Comparison of ENCODE assay signal across 12 cellular contexts in genomic region chr9:124309665-124310064, GRCh38. TPM values are rescaled to one million over a fixed set of nuclear protein-coding genes. Genes with fewer than 3 reads are reported as not detected.
A peak's percentile ranks its signal among the peaks of the same experiment; 100 is the strongest.
DNase-seq lines count a peak whose midpoint lies in the region; ATAC-seq and TF ChIP-seq lines count a peak whose summit lies in the region.
"Had no signal": no experiment of that assay in that cellular context is flagged by ENCODE, and none has a peak within 500 bp of the region (broad histone marks: within the 10 kb centered on the region; RNA-seq: fewer than 3 reads in every experiment).

No MANE protein-coding gene starts in this region.

- no peak overlapping the region for H2AK5ac ChIP-seq in mesendoderm (ENCODE audit: low read length)

- DNase-seq in AG09309 (ENCODE audit: low read depth) (peak; percentile 84), M059J (ENCODE audit: low read depth) (peak; percentile 99), dermis microvascular lymphatic vessel endothelial cell (ENCODE audit: low read depth in 2 of 2) (peak; percentile 90 to 96), mesendoderm (peak; percentile 96), Ammon's horn (ENCODE audit: low spot score) (no peak), T-helper 9 cell (no peak)
- no peak for DNase-seq in activated naive CD4-positive, alpha-beta T cell treated with anti-CD3 and anti-CD28 coated beads, Interleukin-2, amount 10 ng/mL, durations not matched to agents 7 days and 5 days
- DNase-seq: activated CD4-positive, alpha-beta T cell treated with anti-CD3 and anti-CD28 coated beads, Interleukin-2, amount 50 U/mL, for 48 hours; effector memory CD8-positive, alpha-beta T cell; NCI-H524; right cardiac atrium had no signal

- H3K79me1 ChIP-seq in mesendoderm (ENCODE audit: low read length), result no peaks in the 10 kb centered on the region

- CTCF ChIA-PET in activated naive CD4-positive, alpha-beta T cell treated with anti-CD3 and anti-CD28 coated beads, Interleukin-2, amount 10 ng/mL, durations not matched to agents 7 days and 5 days (lab: Charles Lee), result interaction anchor here (1.1 kb wide), 1 partner anchor 176 kb away, joined by 3 read pairs; no protein-coding TSS in a partner anchor

- no CpG with 5 or more reads among the region's 14 CpGs for WGBS in mesendoderm (ENCODE audit: extremely low coverage, insufficient coverage, low lambda C conversion rate)

- H3K56ac ChIP-seq in mesendoderm (ENCODE audit: low read length), result no peak overlapping the region

- no peak overlapping the region for H3K4me3 ChIP-seq in AG09309 (ENCODE audit: control insufficient read depth, low read depth, low read length)
- H3K4me3 ChIP-seq in mesendoderm (ENCODE audit: low read length), result no peak overlapping the region

- no peaks in the 10 kb centered on the region for H3K9me3 Mint-ChIP-seq in activated naive CD4-positive, alpha-beta T cell treated with anti-CD3 and anti-CD28 coated beads, Interleukin-2, amount 10 ng/mL, durations not matched to agents 7 days and 5 days
- H3K9me3 Mint-ChIP-seq: effector memory CD8-positive, alpha-beta T cell had no signal

- H4K8ac ChIP-seq in mesendoderm (ENCODE audit: low read depth, low read length), result no peak overlapping the region

- H2BK15ac ChIP-seq in mesendoderm (replicated peaks; ENCODE audit: low read depth), result no peak overlapping the region

- H3K36me3 Mint-ChIP-seq in activated naive CD4-positive, alpha-beta T cell treated with anti-CD3 and anti-CD28 coated beads, Interleukin-2, amount 10 ng/mL, durations not matched to agents 7 days and 5 days, result no peaks in the 10 kb centered on the region

- no peak overlapping the region for H4K5ac ChIP-seq in mesendoderm (ENCODE audit: low read length)

- H3K79me2 ChIP-seq in mesendoderm (ENCODE audit: control insufficient read depth, insufficient read depth, low read length), result no peaks in the 10 kb centered on the region

- H2BK120ac ChIP-seq in mesendoderm (ENCODE audit: low read depth, low read length), result no peak overlapping the region

- no peak for ATAC-seq in GM21717 (IDR thresholded peaks at IDR 0.05; ENCODE audit: unreplicated experiment)
- ATAC-seq: effector memory CD8-positive, alpha-beta T cell had no signal

- H3K9ac ChIP-seq in mesendoderm (ENCODE audit: low read length), result no peak overlapping the region

- no peaks in the 10 kb centered on the region for H3K27me3 ChIP-seq in mesendoderm (ENCODE audit: insufficient read depth, low read length, poor library complexity)

- H3K4me2 ChIP-seq in mesendoderm (ENCODE audit: low read length), result no peak overlapping the region

- no peak overlapping the region for H3K4me3 Mint-ChIP-seq in activated naive CD4-positive, alpha-beta T cell treated with anti-CD3 and anti-CD28 coated beads, Interleukin-2, amount 10 ng/mL, durations not matched to agents 7 days and 5 days
- H3K4me3 Mint-ChIP-seq: effector memory CD8-positive, alpha-beta T cell had no signal

- H3K4me1 ChIP-seq in mesendoderm (ENCODE audit: control insufficient read depth, low read depth, low read length), result no peaks in the 10 kb centered on the region

- H3K18ac ChIP-seq in mesendoderm (ENCODE audit: low read length), result no peak overlapping the region

- H3K36me3 ChIP-seq in mesendoderm (ENCODE audit: control insufficient read depth, insufficient read depth, low read length), result no peaks in the 10 kb centered on the region

- no peaks in the 10 kb centered on the region for H3K27me3 Mint-ChIP-seq in activated naive CD4-positive, alpha-beta T cell treated with anti-CD3 and anti-CD28 coated beads, Interleukin-2, amount 10 ng/mL, durations not matched to agents 7 days and 5 days
- H3K27me3 Mint-ChIP-seq: effector memory CD8-positive, alpha-beta T cell had no signal

- no peak overlapping the region for H3K23ac ChIP-seq in mesendoderm (ENCODE audit: low read length)

- peak overlapping the region; percentile 20 for H3K27ac ChIP-seq in mesendoderm (ENCODE audit: low read depth, low read length)

- no peak overlapping the region for H3K4ac ChIP-seq in mesendoderm (ENCODE audit: low read depth, low read length)

- no peak overlapping the region for H3K27ac Mint-ChIP-seq in activated naive CD4-positive, alpha-beta T cell treated with anti-CD3 and anti-CD28 coated beads, Interleukin-2, amount 10 ng/mL, durations not matched to agents 7 days and 5 days
- H3K27ac Mint-ChIP-seq: effector memory CD8-positive, alpha-beta T cell had no signal

- H2BK5ac ChIP-seq in mesendoderm (ENCODE audit: low read length), result no peak overlapping the region

- H3K4me1 Mint-ChIP-seq in activated naive CD4-positive, alpha-beta T cell treated with anti-CD3 and anti-CD28 coated beads, Interleukin-2, amount 10 ng/mL, durations not matched to agents 7 days and 5 days, result no peaks in the 10 kb centered on the region

- no peak for TF ChIP-seq CTCF in AG09309 (IDR thresholded peaks at IDR 0.05; ENCODE audit: control insufficient read depth, insufficient read depth, low read depth, low read length, missing control alignments)

RNA-seq across cellular contexts. Expression of gene NEK6, which starts 51.9 kb away (rescaled TPM):
- total RNA-seq in M059J (2014; rRNA removed; shearing (Covaris generic)), result 51.3 and 88.5 TPM in 2 replicates
- total RNA-seq in dermis microvascular lymphatic vessel endothelial cell, result 10.8 and 23.0 TPM in 2 replicates
- polyA plus RNA-seq in mesendoderm (2013, experiment 1 of 2), result 12.8 TPM
- polyA plus RNA-seq in mesendoderm (2013, experiment 2 of 2), result 13.7 TPM

Comparison
In these comparisons a context has a peak if more than half of its experiments do, and no peak if none do; other contexts are left out.
1. DNase-seq: peak in AG09309 (single experiment), M059J (single experiment), dermis microvascular lymphatic vessel endothelial cell (2 of 2) and mesendoderm (single experiment); none in Ammon's horn (single experiment), activated naive CD4-positive, alpha-beta T cell treated with anti-CD3 and anti-CD28 coated beads, Interleukin-2, amount 10 ng/mL, durations not matched to agents 7 days and 5 days (single experiment) and T-helper 9 cell (single experiment).